ENCODE assay signal across 20 cellular contexts in the genomic region with DNA sequence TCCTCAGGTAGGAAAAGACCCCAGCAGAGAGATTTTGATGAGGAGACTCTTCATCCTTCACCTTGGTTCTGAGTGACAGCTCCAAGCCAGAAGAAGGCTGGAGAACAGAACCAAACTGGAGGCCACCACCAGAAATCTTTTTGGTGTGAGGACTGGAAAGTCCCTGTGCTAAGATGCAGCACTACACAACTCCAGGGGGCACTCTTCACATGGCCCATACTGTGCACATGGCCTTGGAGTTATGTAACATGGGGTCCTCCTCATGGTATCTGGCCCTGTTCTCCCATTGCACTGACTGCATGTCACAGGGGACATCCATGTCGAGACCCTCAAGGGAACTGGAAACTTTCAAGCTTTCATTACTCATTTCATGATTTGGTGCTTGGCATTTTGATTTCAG. TPM values are rescaled to one million over a fixed set of nuclear protein-coding genes. Genes with fewer than 3 reads are reported as not detected.
A peak's percentile ranks its signal among the peaks of the same experiment; 100 is the strongest.
DNase-seq lines count a peak whose midpoint lies in the region; ATAC-seq, FAIRE-seq and TF ChIP-seq lines count a peak whose summit lies in the region.
"Had no signal": no experiment of that assay in that cellular context is flagged by ENCODE, and none has a peak within 500 bp of the region (broad histone marks: within the 10 kb centered on the region; RNA-seq: fewer than 3 reads in every experiment).

No MANE protein-coding gene starts in this region.

- no peaks in the 10 kb centered on the region for H3K79me2 ChIP-seq in HCT116 (ENCODE audit: insufficient read depth, low read length)
- H3K79me2 ChIP-seq in HepG2 (ENCODE audit: insufficient read depth, low read length): no peaks in the 10 kb centered on the region

- no peaks in the 10 kb centered on the region for H3K27me3 Mint-ChIP-seq in activated naive CD4-positive, alpha-beta T cell treated with anti-CD3 and anti-CD28 coated beads for 36 hours (ENCODE audit: low read depth)

- no peak overlapping the region for H3K4me2 ChIP-seq in HCT116 (ENCODE audit: low read length)
- H3K4me2 ChIP-seq in HepG2 (ENCODE audit: low read depth, low read length): no peak overlapping the region
- H3K4me2 ChIP-seq: SK-N-SH had no signal

- TF ChIP-seq CTCF in HCT116 (IDR thresholded peaks at IDR 0.05 in 2 of 3, conservative IDR thresholded peaks at IDR 0.05 in 1 of 3; ENCODE audit: borderline replicate concordance in 1 of 3, insufficient read depth in 1 of 3, low read depth in 2 of 3, low read length in 2 of 3) (peak in 2 of 3 experiments; percentile 6 to 27; a peak in 1 of 6 replicates), HepG2 (CRISPR knock-in tag; IDR thresholded peaks at IDR 0.05) (no peak)

- no peak overlapping the region for H3K27ac Mint-ChIP-seq in activated naive CD4-positive, alpha-beta T cell treated with anti-CD3 and anti-CD28 coated beads for 36 hours

- 100% methylated on average over 1 of the region's 1 CpG for WGBS in HepG2 (ENCODE audit: low lambda C conversion rate)

- TF ChIP-seq EP300 in HepG2 (IDR thresholded peaks at IDR 0.05; ENCODE audit: low read depth in 2 of 2, low read length in 2 of 2) (no peak), HepG2 (CRISPR knock-in tag; IDR thresholded peaks at IDR 0.05; ENCODE audit: borderline replicate concordance) (no peak)

- H3K9ac ChIP-seq in HCT116 (ENCODE audit: low read length) (no peak overlapping the region), HepG2 (ENCODE audit: insufficient read depth, low read depth, low read length) (no peak overlapping the region)
- H3K9ac ChIP-seq: SK-N-SH had no signal

- H4K20me1 ChIP-seq in HCT116 (ENCODE audit: insufficient read depth) (no peaks in the 10 kb centered on the region), HepG2 (ENCODE audit: insufficient read depth, low read length) (no peaks in the 10 kb centered on the region)

- H3K4me3 ChIP-seq in HCT116 (replicated peaks in 1 of 2; ENCODE audit: low read depth in 1 of 2, low read length in 2 of 2): no peak overlapping the region
- H3K4me3 ChIP-seq in HepG2 (replicated peaks in 1 of 3; ENCODE audit: insufficient read depth in 1 of 3, low read depth in 2 of 3, low read length in 3 of 3): no peak overlapping the region

- no peak for TF ChIP-seq POLR2A in HCT116 (IDR thresholded peaks at IDR 0.05; ENCODE audit: borderline replicate concordance, extremely low read depth, insufficient read depth, insufficient read length)
- TF ChIP-seq POLR2A in HepG2 (IDR thresholded peaks at IDR 0.05; ENCODE audit: insufficient read depth in 1 of 2, low read depth in 2 of 2, low read length in 2 of 2): no peak

- no peak for FAIRE-seq in HepG2 (lab: Jason Lieb, UNC)
- FAIRE-seq: G401.6, GM19239, HTR-8/SVneo had no signal

- DNase-seq in activated naive CD4-positive, alpha-beta T cell treated with anti-CD3 and anti-CD28 coated beads for 36 hours: peak; percentile 18
- DNase-seq in activated naive CD4-positive, alpha-beta T cell (lab: John Stamatoyannopoulos, UW): no peak
- DNase-seq in HCT116 (ENCODE audit: low read depth, low spot score): no peak
- DNase-seq in OCI-M1 (lab: John Stamatoyannopoulos, UW): peak; percentile 14
- no peak for DNase-seq in DMS 273 (lab: John Stamatoyannopoulos, UW; ENCODE audit: unreplicated experiment)
- DNase-seq in hepatic stellate cell (ENCODE audit: low spot score): no peak
- DNase-seq in HepG2 (ENCODE audit: low spot score): no peak
- DNase-seq: C1 segment of cervical spinal cord, Caco-2, DMS79, NCI-H1105, NCI-H187, NCI-H446, Right ventricle myocardium superior, SK-N-SH had no signal

- no peaks in the 10 kb centered on the region for H3K9me3 Mint-ChIP-seq in activated naive CD4-positive, alpha-beta T cell treated with anti-CD3 and anti-CD28 coated beads for 36 hours

- in situ Hi-C loops in HepG2 (cut with HindIII; ENCODE audit: extremely low pct_ligation_motif_present, low pct_unique_long_range_greater_than_20kb): no loop called here

- no peaks in the 10 kb centered on the region for H3K27me3 ChIP-seq in HCT116 (ENCODE audit: insufficient read depth, low read length)
- H3K27me3 ChIP-seq in HepG2 (ENCODE audit: control insufficient read depth in 1 of 2, insufficient read depth in 2 of 2, low read length in 2 of 2): no peaks in the 10 kb centered on the region

- no peaks in the 10 kb centered on the region for H3K9me3 ChIP-seq in HCT116 (ENCODE audit: control insufficient read depth in 1 of 2, insufficient read depth in 1 of 2, low read depth in 1 of 2, low read length in 2 of 2)
- no peaks in the 10 kb centered on the region for H3K9me3 ChIP-seq in HepG2 (ENCODE audit: low read length)
- H3K9me3 ChIP-seq: Caco-2, SK-N-SH had no signal

- intact Hi-C loops in activated naive CD4-positive, alpha-beta T cell treated with anti-CD3 and anti-CD28 coated beads for 36 hours (cut with micrococcal nuclease): no loop called here
- intact Hi-C loops in HCT116 (cut with micrococcal nuclease) (no loop called here), HepG2 (cut with micrococcal nuclease; ENCODE audit: unreplicated experiment) (no loop called here)

- H2AFZ ChIP-seq in HCT116 (ENCODE audit: low read depth, low read length, poor library complexity, severe bottlenecking) (no peak overlapping the region), HepG2 (ENCODE audit: low read length) (no peak overlapping the region)

- BruUV-seq in HCT116 (replicated peaks; lab: Mats Ljungman, UMichigan) (no TSS peak), HepG2 (replicated peaks; lab: Mats Ljungman, UMichigan) (no TSS peak)

- H3K4me1 ChIP-seq in HCT116 (ENCODE audit: control insufficient read depth in 1 of 2, insufficient read depth in 2 of 2, low read length in 2 of 2): no peaks in the 10 kb centered on the region
- no peaks in the 10 kb centered on the region for H3K4me1 ChIP-seq in HepG2 (ENCODE audit: insufficient read depth, low read length)
- H3K4me1 ChIP-seq: Caco-2 had no signal

- POLR2A ChIA-PET in HCT116 (lab: Charles Lee) (no interaction called here), HepG2 (lab: Yijun Ruan, JAX) (no interaction called here)

- peaks cover 2% of the 10 kb centered on the region for H3K36me3 Mint-ChIP-seq in activated naive CD4-positive, alpha-beta T cell treated with anti-CD3 and anti-CD28 coated beads for 36 hours (ENCODE audit: low read depth)

- CTCF ChIA-PET in activated naive CD4-positive, alpha-beta T cell treated with anti-CD3 and anti-CD28 coated beads for 36 hours (lab: Charles Lee): interaction anchor here (0.5 to 1.3 kb wide), 4 partner anchors 9 to 334 kb away, joined by 3 to 4 read pairs (median 3); no protein-coding TSS in a partner anchor
- CTCF ChIA-PET in HCT116 (lab: Charles Lee): no interaction called here
- CTCF ChIA-PET in HepG2 (lab: Yijun Ruan, JAX; ENCODE audit: low intra/inter-chr PET ratio, low total read pairs): no interaction called here

- no peaks in the 10 kb centered on the region for H3K36me3 ChIP-seq in HCT116 (ENCODE audit: control insufficient read depth in 1 of 2, insufficient read depth in 2 of 2, low read length in 2 of 2)
- no peaks in the 10 kb centered on the region for H3K36me3 ChIP-seq in HepG2 (replicated peaks in 1 of 2; ENCODE audit: control insufficient read depth in 1 of 2, insufficient read depth in 2 of 2, low read length in 2 of 2)

- RAD21 ChIA-PET in HCT116 (lab: Charles Lee; ENCODE audit: low non-redundant PET in 1 of 2, low total read pairs in 2 of 2, uncharacterized antibody in 2 of 2, unreplicated experiment in 2 of 2): no interaction called here

- H3K27ac ChIP-seq in HCT116 (ENCODE audit: low read depth, low read length) (no peak overlapping the region), HepG2 (ENCODE audit: extremely low read length, insufficient read depth, low read length) (no peak overlapping the region)

- no peak overlapping the region for H3K4me3 Mint-ChIP-seq in activated naive CD4-positive, alpha-beta T cell treated with anti-CD3 and anti-CD28 coated beads for 36 hours

- TF ChIP-seq RAD21 in HCT116 (IDR thresholded peaks at IDR 0.05; ENCODE audit: low read depth): no peak
- TF ChIP-seq RAD21 in HepG2 (CRISPR knock-in tag; IDR thresholded peaks at IDR 0.05): no peak

- peak; percentile 49; the same call in 1 of the 2 replicates for ATAC-seq in HCT116
- no peak for ATAC-seq in HepG2
- ATAC-seq in GM18520 (IDR thresholded peaks at IDR 0.05; ENCODE audit: unreplicated experiment): no peak
- ATAC-seq: Panc1 had no signal

- H3K4me1 Mint-ChIP-seq in activated naive CD4-positive, alpha-beta T cell treated with anti-CD3 and anti-CD28 coated beads for 36 hours (ENCODE audit: low read depth): no peaks in the 10 kb centered on the region

- no peaks in the 10 kb centered on the region for H3K9me2 ChIP-seq in HCT116 (ENCODE audit: insufficient read depth)
- H3K9me2 ChIP-seq: SK-N-SH had no signal

TF ChIP-seq in HCT116, 20 proteins besides CTCF, POLR2A, EP300 and RAD21 (continues in another document):
- no peak for TF ChIP-seq POLR2AphosphoS5 (IDR thresholded peaks at IDR 0.05; ENCODE audit: low read depth, low read length)
- no peak for TF ChIP-seq EZH2 (IDR thresholded peaks at IDR 0.05)

RNA-seq across cellular contexts. Expression of gene STX17, which starts 17.3 kb away (rescaled TPM):
- total RNA-seq in activated naive CD4-positive, alpha-beta T cell treated with anti-CD3 and anti-CD28 coated beads for 36 hours: 10 to 100 TPM; 28.1 to 31.6 TPM
- total RNA-seq in HCT116 (2021; ENCODE audit: unreplicated experiment) (24.6 TPM), HepG2 (2016; rRNA removed; fragmentation: Illumina TruSeq; extraction: Trizol) (25.7 and 28.9 TPM in 2 replicates)
- 5.7 and 7.8 TPM in 2 replicates for polyA plus RNA-seq in HCT116 (2012)
- total RNA-seq in HepG2 (2016; cell fraction: cytosol; rRNA removed; fragmentation: Illumina TruSeq; extraction: Trizol; ENCODE audit: low read depth): 6.8 and 7.6 TPM in 2 replicates
- total RNA-seq in HepG2 (2016; cell fraction: insoluble cytoplasmic fraction; rRNA removed; fragmentation: Illumina TruSeq; extraction: Trizol): 23.1 and 30.1 TPM in 2 replicates
- total RNA-seq in HepG2 (2016; cell fraction: membrane; rRNA removed; fragmentation: Illumina TruSeq; extraction: Trizol): 13.3 and 13.7 TPM in 2 replicates
- 32.1 and 32.8 TPM in 2 replicates for total RNA-seq in HepG2 (2016; cell fraction: nucleus; rRNA removed; fragmentation: Illumina TruSeq; extraction: Trizol)
- polyA plus RNA-seq in HepG2 (2011; rRNA removed): 6.1 and 8.3 TPM in 2 replicates
- 4.2 and 6.3 TPM in 2 replicates for polyA plus RNA-seq in HepG2 (2011; cell fraction: cytosol; rRNA removed)
- 9.9 and 11.6 TPM in 2 replicates for polyA plus RNA-seq in HepG2 (2011; cell fraction: nucleus; rRNA removed)
- polyA plus RNA-seq in HepG2 (2012): 8.6 and 11.7 TPM in 2 replicates
- 1.4 and 3.9 TPM in 2 replicates for polyA plus RNA-seq in HepG2 (2016; cell fraction: cytosol; fragmentation: Illumina TruSeq; extraction: Trizol; ENCODE audit: low read depth)
- polyA plus RNA-seq in HepG2 (2016; cell fraction: insoluble cytoplasmic fraction; fragmentation: Illumina TruSeq; extraction: Trizol; ENCODE audit: low read depth): 18.0 and 19.7 TPM in 2 replicates
- polyA plus RNA-seq in HepG2 (2016; cell fraction: membrane; fragmentation: Illumina TruSeq; extraction: Trizol; ENCODE audit: low read depth): 5.4 and 5.7 TPM in 2 replicates
- 20.1 and 24.1 TPM in 2 replicates for polyA plus RNA-seq in HepG2 (2016; cell fraction: nucleus; fragmentation: Illumina TruSeq; extraction: Trizol; ENCODE audit: insufficient read depth, low read depth)
- polyA minus RNA-seq in HepG2 (2011; rRNA and poly(A)+ RNA removed; ENCODE audit: low replicate concordance): 8.5 and 9.0 TPM in 2 replicates
- polyA minus RNA-seq in HepG2 (2011; cell fraction: cytosol; rRNA and poly(A)+ RNA removed): 9.3 and 11.5 TPM in 2 replicates
- polyA minus RNA-seq in HepG2 (2011; cell fraction: nucleus; rRNA and poly(A)+ RNA removed): 48.7 and 50.6 TPM in 2 replicates

Comparison
In these comparisons a context has a peak if more than half of its experiments do, and no peak if none do; other contexts are left out.
1. DNase-seq: peak in activated naive CD4-positive, alpha-beta T cell treated with anti-CD3 and anti-CD28 coated beads for 36 hours (single experiment) and OCI-M1 (single experiment); none in activated naive CD4-positive, alpha-beta T cell (0 of 4), HCT116 (single experiment), DMS 273 (single experiment), hepatic stellate cell (single experiment) and HepG2 (single experiment).